ENCODE assay signal across 16 cellular contexts in the genomic region with DNA sequence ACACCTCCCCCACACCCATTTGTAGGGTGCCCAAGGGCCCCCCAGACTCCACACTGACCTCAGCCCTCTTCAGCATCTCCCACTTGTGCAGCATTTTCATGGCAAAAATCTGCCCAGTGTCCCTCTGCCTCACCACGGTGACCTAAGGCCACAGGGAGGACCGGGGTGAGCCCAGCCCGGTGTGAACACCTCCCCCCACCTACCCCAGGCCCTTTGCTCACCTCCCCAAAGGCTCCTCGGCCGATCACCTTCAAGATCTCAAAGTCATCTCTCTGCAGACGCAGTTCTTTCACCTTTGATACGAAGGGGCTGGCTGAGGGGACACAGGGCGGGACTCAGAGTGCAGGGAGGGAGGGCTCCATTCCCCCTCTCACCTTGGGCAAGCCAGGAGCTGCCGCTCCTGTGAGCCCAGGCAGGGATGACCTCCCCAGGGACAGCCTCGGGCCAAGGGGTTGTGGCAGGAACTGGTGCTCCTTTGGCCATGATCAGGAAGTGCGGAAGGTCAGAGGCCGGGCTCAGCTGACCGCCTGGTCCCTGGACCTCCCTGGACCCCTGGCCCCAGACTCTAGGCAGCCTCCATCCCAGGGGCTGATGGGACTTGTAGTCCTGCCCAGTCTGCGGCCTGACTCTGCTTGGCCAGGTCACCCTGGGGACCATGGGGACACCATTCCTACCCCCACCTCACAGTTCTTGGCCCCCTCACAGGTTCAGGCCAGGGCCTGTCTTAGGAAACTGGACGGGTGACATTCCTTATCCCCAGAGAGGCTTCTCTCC. TPM values are rescaled to one million over a fixed set of nuclear protein-coding genes. Genes with fewer than 3 reads are reported as not detected.
DNase-seq lines count a peak whose midpoint lies in the region; ATAC-seq and TF ChIP-seq lines count a peak whose summit lies in the region.
"Had no signal": no experiment of that assay in that cellular context is flagged by ENCODE, and none has a peak within 500 bp of the region (broad histone marks: within the 10 kb centered on the region; RNA-seq: fewer than 3 reads in every experiment).

No MANE protein-coding gene starts in this region.

- H3K23ac ChIP-seq in IMR-90 (ENCODE audit: low read depth, low read length): no peak overlapping the region

- H3K4me1 Mint-ChIP-seq in type B pancreatic cell (ENCODE audit: unreplicated experiment): peaks cover 3% of the 10 kb centered on the region

- H3K4me3 ChIP-seq in IMR-90 (ENCODE audit: insufficient read depth, low read depth, low read length) (no peak overlapping the region), lower lobe of right lung (no peak overlapping the region)
- H3K4me3 ChIP-seq: MG63 had no signal

- H4K8ac ChIP-seq in IMR-90 (ENCODE audit: low read depth in 2 of 2, low read length in 2 of 2): no peak overlapping the region

- ATAC-seq in IMR-90 (ENCODE audit: low read depth): no peak
- ATAC-seq in lower lobe of right lung: no peak
- ATAC-seq: activated CD8-positive, alpha-beta T cell treated with anti-CD3 and anti-CD28 coated beads for 36 hours had no signal

- H2BK5ac ChIP-seq in IMR-90 (ENCODE audit: low read depth, low read length, poor library complexity, severe bottlenecking): no peak overlapping the region

- H2BK120ac ChIP-seq in IMR-90 (ENCODE audit: low read depth, low read length): no peak overlapping the region

- dilution Hi-C loops in IMR-90 (cut with HindIII; ENCODE audit: low sequenced_read_pairs, unreplicated experiment): no loop called here

- no peaks in the 10 kb centered on the region for H3K79me1 ChIP-seq in IMR-90 (ENCODE audit: low read depth in 1 of 2, low read length in 2 of 2)

- H2BK20ac ChIP-seq in IMR-90 (ENCODE audit: low read depth, low read length): no peak overlapping the region

- H3K4me3 Mint-ChIP-seq in type B pancreatic cell: peak overlapping the region; percentile 100
- H3K4me3 Mint-ChIP-seq: activated CD8-positive, alpha-beta T cell treated with anti-CD3 and anti-CD28 coated beads for 36 hours had no signal

- no peak overlapping the region for H2AFZ ChIP-seq in IMR-90 (replicated peaks; ENCODE audit: low read length, poor library complexity)

- H3K36me3 Mint-ChIP-seq in type B pancreatic cell: no peaks in the 10 kb centered on the region

- peaks cover 12% of the 10 kb centered on the region for H3K27me3 Mint-ChIP-seq in type B pancreatic cell
- H3K27me3 Mint-ChIP-seq: activated CD8-positive, alpha-beta T cell treated with anti-CD3 and anti-CD28 coated beads for 36 hours had no signal

- no peak overlapping the region for H2AK9ac ChIP-seq in IMR-90 (replicated peaks; ENCODE audit: low read depth, low read length, poor library complexity)

- H3K4me1 ChIP-seq in IMR-90 (ENCODE audit: control insufficient read depth, insufficient read depth, low read length) (peaks cover 6% of the 10 kb centered on the region), lower lobe of right lung (peaks cover 21% of the 10 kb centered on the region)

- H4K91ac ChIP-seq in IMR-90 (ENCODE audit: insufficient read depth, low read depth, low read length): no peak overlapping the region

- CTCF ChIA-PET in IMR-90 (lab: Yijun Ruan, JAX): no interaction called here

- no peaks in the 10 kb centered on the region for H3K9me3 Mint-ChIP-seq in type B pancreatic cell
- H3K9me3 Mint-ChIP-seq: activated CD8-positive, alpha-beta T cell treated with anti-CD3 and anti-CD28 coated beads for 36 hours had no signal

- BruUV-seq in IMR-90 (replicated peaks; lab: Mats Ljungman, UMichigan): no TSS peak

- H2AK5ac ChIP-seq in IMR-90 (ENCODE audit: low read depth, low read length): peak overlapping the region; percentile 35; the same call in 1 of the 2 replicates

- H2BK15ac ChIP-seq in IMR-90 (ENCODE audit: low read depth, low read length): no peak overlapping the region; the same call in 2 of the 3 replicates

- DNase-seq in IMR-90 (no peak), T47D (ENCODE audit: low read depth in 1 of 2, low spot score in 1 of 2) (peak; percentile 49 to 83), lower lobe of right lung (no peak), type B pancreatic cell (ENCODE audit: extremely low spot score, unreplicated experiment) (no peak), NCI-H524 (lab: John Stamatoyannopoulos, UW) (no peak), NCI-H187 treated with DMSO at 0.1 percent for 48 hours (lab: John Stamatoyannopoulos, UW) (no peak), NCI-H2171 (lab: John Stamatoyannopoulos, UW) (no peak)
- DNase-seq: activated CD8-positive, alpha-beta T cell treated with anti-CD3 and anti-CD28 coated beads for 36 hours; anterior cingulate cortex; C1 segment of cervical spinal cord; DMS79; erythroblast; glutamatergic neuron; MG63; NCI-H2081; posterior cingulate gyrus had no signal

- 83% methylated on average over 6 of the region's 15 CpGs; no CpG with 5 or more reads in 1 of the 2 experiments for WGBS in IMR-90 (ENCODE audit: extremely low coverage in 2 of 2, insufficient read length in 1 of 2), 2 experiments

- TF ChIP-seq POLR2A in IMR-90 (IDR thresholded peaks at IDR 0.05; ENCODE audit: low read depth, low read length): no peak

- no peak overlapping the region for H3K18ac ChIP-seq in IMR-90 (ENCODE audit: low read depth, low read length)

- H3K9ac ChIP-seq in IMR-90 (ENCODE audit: low read depth, low read length): no peak overlapping the region

- H3K9me3 ChIP-seq in IMR-90 (ENCODE audit: control insufficient read depth, insufficient read depth, low read length) (no peaks in the 10 kb centered on the region), lower lobe of right lung (no peaks in the 10 kb centered on the region)
- H3K9me3 ChIP-seq: MG63 had no signal

- no peak overlapping the region for H4K5ac ChIP-seq in IMR-90 (ENCODE audit: low read depth, low read length)

- no peak for TF ChIP-seq RAD21 in IMR-90 (IDR thresholded peaks at IDR 0.05; ENCODE audit: low read length)

- no peak overlapping the region for H3K4me2 ChIP-seq in IMR-90 (ENCODE audit: low read depth, low read length)

- intact Hi-C loops in IMR-90 (cut with micrococcal nuclease): no loop called here
- intact Hi-C loops in lower lobe of right lung (cut with DNase I): no loop called here

- in situ Hi-C loops in IMR-90 (cut with MboI; ENCODE audit: low sequenced_read_pairs): loop anchor here (10.0 kb wide), 1 partner anchor 163 kb away; no protein-coding TSS in a partner anchor
- in situ Hi-C loops in T47D (cut with HindIII; ENCODE audit: low pct_unique_long_range_greater_than_20kb, low sequenced_read_pairs): no loop called here

- no peaks in the 10 kb centered on the region for H4K20me1 ChIP-seq in IMR-90 (ENCODE audit: insufficient read depth, low read length)

- no peak overlapping the region for H3K14ac ChIP-seq in IMR-90 (replicated peaks; ENCODE audit: low read depth, low read length)

- no peak overlapping the region for H3K56ac ChIP-seq in IMR-90 (ENCODE audit: extremely low read depth, insufficient read depth, low read length)

- TF ChIP-seq CTCF in IMR-90 (conservative IDR thresholded peaks at IDR 0.05; ENCODE audit: low read depth, low read length) (no peak), lower lobe of right lung (IDR thresholded peaks at IDR 0.05) (no peak), type B pancreatic cell (conservative IDR thresholded peaks at IDR 0.05) (no peak)

- H3K4ac ChIP-seq in IMR-90 (ENCODE audit: low read depth, low read length): no peak overlapping the region

- no peaks in the 10 kb centered on the region for H3K9me1 ChIP-seq in IMR-90 (ENCODE audit: insufficient read depth, low read length)

- POLR2A ChIA-PET in IMR-90 (lab: Charles Lee; ENCODE audit: unreplicated experiment): no interaction called here

- H3K27ac Mint-ChIP-seq in type B pancreatic cell: peak overlapping the region; percentile 97
- H3K27ac Mint-ChIP-seq: activated CD8-positive, alpha-beta T cell treated with anti-CD3 and anti-CD28 coated beads for 36 hours had no signal

- H3K27ac ChIP-seq in IMR-90 (ENCODE audit: insufficient read depth, low read length) (no peak overlapping the region), lower lobe of right lung (peak overlapping the region; percentile 6)

- H3K36me3 ChIP-seq in IMR-90 (ENCODE audit: control insufficient read depth, insufficient read depth, low read length) (no peaks in the 10 kb centered on the region), lower lobe of right lung (peaks cover 22% of the 10 kb centered on the region)
- H3K36me3 ChIP-seq: MG63 had no signal

- H3K27me3 ChIP-seq in IMR-90 (ENCODE audit: control insufficient read depth, insufficient read depth, low read length) (no peaks in the 10 kb centered on the region), lower lobe of right lung (ENCODE audit: low read depth) (no peaks in the 10 kb centered on the region)
- H3K27me3 ChIP-seq: MG63 had no signal

TF ChIP-seq in IMR-90, 13 proteins besides CTCF, POLR2A, EP300 and RAD21 (continues in another document):
- TF ChIP-seq MAFK (IDR thresholded peaks at IDR 0.05; ENCODE audit: low read depth, low read length): no peak
- no peak for TF ChIP-seq CHD1 (IDR thresholded peaks at IDR 0.05; ENCODE audit: low read depth, low read length)
- no peak for TF ChIP-seq RFX5 (IDR thresholded peaks at IDR 0.05; ENCODE audit: low read depth, low read length)
- TF ChIP-seq SMC3 (IDR thresholded peaks at IDR 0.05; ENCODE audit: low read depth, low read length): no peak

RNA-seq across cellular contexts. Expression of a gene that starts 2.7 kb away (rescaled TPM):
- under 0.01 TPM in 2 replicates for total RNA-seq in IMR-90 (2012; rRNA removed)
- 0.10 and 0.12 TPM in 2 replicates for polyA plus RNA-seq in IMR-90 (2012; rRNA removed)
- polyA plus RNA-seq in IMR-90 (2012; cell fraction: cytosol; rRNA removed): 0.04 and 0.12 TPM in 2 replicates
- 0.50 and 0.59 TPM in 2 replicates for polyA plus RNA-seq in IMR-90 (2012; cell fraction: nucleus; rRNA removed; ENCODE audit: low replicate concordance)
- 16.3 TPM for total RNA-seq in lower lobe of right lung
- 20.1 and 47.7 TPM in 2 replicates for total RNA-seq in type B pancreatic cell (ENCODE audit: low replicate concordance)

RNA-seq across cellular contexts. Expression of a gene that starts 31.4 kb away (rescaled TPM):
- total RNA-seq in IMR-90 (2012; rRNA removed) (8.8 and 9.4 TPM in 2 replicates), lower lobe of right lung (22.7 TPM), type B pancreatic cell (ENCODE audit: low replicate concordance) (35.5 and 50.6 TPM in 2 replicates)
- polyA plus RNA-seq in IMR-90 (2012; rRNA removed): 35.7 and 44.7 TPM in 2 replicates
- 18.9 and 33.6 TPM in 2 replicates for polyA plus RNA-seq in IMR-90 (2012; cell fraction: cytosol; rRNA removed)
- 65.7 and 129 TPM in 2 replicates for polyA plus RNA-seq in IMR-90 (2012; cell fraction: nucleus; rRNA removed; ENCODE audit: low replicate concordance)

RNA-seq across cellular contexts. Expression of a gene that starts 36.6 kb away (rescaled TPM):
- total RNA-seq in IMR-90 (2012; rRNA removed) (107 and 125 TPM in 2 replicates), lower lobe of right lung (73.4 TPM), type B pancreatic cell (ENCODE audit: low replicate concordance) (86.6 and 121 TPM in 2 replicates)
- polyA plus RNA-seq in IMR-90 (2012; rRNA removed): 209 and 216 TPM in 2 replicates
- polyA plus RNA-seq in IMR-90 (2012; cell fraction: cytosol; rRNA removed): 259 and 358 TPM in 2 replicates
- polyA plus RNA-seq in IMR-90 (2012; cell fraction: nucleus; rRNA removed; ENCODE audit: low replicate concordance): 267 and 410 TPM in 2 replicates

RNA-seq across cellular contexts. Expression of a gene that starts 38.8 kb away (rescaled TPM):
- total RNA-seq in IMR-90 (2012; rRNA removed): 9.2 and 11.7 TPM in 2 replicates
- 16.6 and 22.2 TPM in 2 replicates for polyA plus RNA-seq in IMR-90 (2012; rRNA removed)
- 18.8 and 24.1 TPM in 2 replicates for polyA plus RNA-seq in IMR-90 (2012; cell fraction: cytosol; rRNA removed)
- polyA plus RNA-seq in IMR-90 (2012; cell fraction: nucleus; rRNA removed; ENCODE audit: low replicate concordance): 41.7 and 95.5 TPM in 2 replicates
- 29.1 TPM for total RNA-seq in lower lobe of right lung
- 8.6 and 20.2 TPM in 2 replicates for total RNA-seq in type B pancreatic cell (ENCODE audit: low replicate concordance)

Comparison
In these comparisons a context has a peak if more than half of its experiments do, and no peak if none do; other contexts are left out.
1. DNase-seq: peak in T47D (2 of 2); none in IMR-90 (single experiment), lower lobe of right lung (single experiment), type B pancreatic cell (single experiment), NCI-H524 (0 of 2), NCI-H187 treated with DMSO at 0.1 percent for 48 hours (single experiment) and NCI-H2171 (single experiment).
2. RNA of a gene that starts 2.7 kb away (total RNA-seq): 20.1 to 47.7 TPM in type B pancreatic cell and 16.3 TPM in lower lobe of right lung (single experiment); under 0.01 TPM in IMR-90; every median in the first group is over 10 times any median in the second.